ENCODE assay signal across 8 cellular contexts in genomic region chr3:15405448-15406050, GRCh38. TPM values are rescaled to one million over a fixed set of nuclear protein-coding genes. Genes with fewer than 3 reads are reported as not detected.
DNase-seq lines count a peak whose midpoint lies in the region; TF ChIP-seq lines count a peak whose summit lies in the region.

No MANE protein-coding gene starts in this region.

- peak; percentile 40 to 55 for DNase-seq in AML-193 (lab: John Stamatoyannopoulos, UW)
- DNase-seq in GM13977 (ENCODE audit: low spot score): peak; percentile 59
- DNase-seq in M059J (ENCODE audit: low read depth): peak; percentile 57
- peak; percentile 41 for DNase-seq in SKM-1 treated with dmso at 0.1 percent for 144 hours (lab: John Stamatoyannopoulos, UW; ENCODE audit: unreplicated experiment)
- DNase-seq in fibroblast of mammary gland (ENCODE audit: low read depth): peak; percentile 81
- DNase-seq in UCSD-AML1 (lab: John Stamatoyannopoulos, UW; ENCODE audit: unreplicated experiment): no peak
- DNase-seq in NCI-H187 (lab: John Stamatoyannopoulos, UW): no peak

- no peaks in the 10 kb centered on the region for H3K9me3 ChIP-seq in neural cell (ENCODE audit: low read length)

- no peak overlapping the region for H3K27ac ChIP-seq in neural cell (ENCODE audit: low read length)

- H3K4me2 ChIP-seq in neural cell (ENCODE audit: low read length): no peak overlapping the region

- H2AFZ ChIP-seq in neural cell (ENCODE audit: low read depth, low read length): no peak overlapping the region

- no peak overlapping the region for H3K9ac ChIP-seq in neural cell (ENCODE audit: low read length)

- no peaks in the 10 kb centered on the region for H3F3A ChIP-seq in neural cell (ENCODE audit: insufficient read depth, low read length, poor library complexity, severe bottlenecking)

- peak; percentile 65 for TF ChIP-seq RAD21 in neural cell (conservative IDR thresholded peaks at IDR 0.05)

- H3K79me2 ChIP-seq in neural cell (replicated peaks; ENCODE audit: insufficient read depth, low read length): no peaks in the 10 kb centered on the region

- TF ChIP-seq CTCF in GM13977 (IDR thresholded peaks at IDR 0.05; ENCODE audit: extremely low read depth, insufficient read depth, missing control alignments) (peak; percentile 55), fibroblast of mammary gland (conservative IDR thresholded peaks at IDR 0.05; ENCODE audit: control insufficient read depth, insufficient read depth, low read depth, low read length) (peak; percentile 70), neural cell (IDR thresholded peaks at IDR 0.05; ENCODE audit: poor library complexity, severe bottlenecking) (peak; percentile 69)

- no peak overlapping the region for H3K4me3 ChIP-seq in fibroblast of mammary gland (ENCODE audit: control insufficient read depth, low read depth, low read length)
- no peak overlapping the region for H3K4me3 ChIP-seq in neural cell (ENCODE audit: low read length)

- H4K20me1 ChIP-seq in neural cell (ENCODE audit: insufficient read depth): no peaks in the 10 kb centered on the region

- no peaks in the 10 kb centered on the region for H3K9me2 ChIP-seq in neural cell (ENCODE audit: insufficient read depth, low read length)

- H3K36me3 ChIP-seq in neural cell (ENCODE audit: insufficient read depth, low read length): peaks cover 8% of the 10 kb centered on the region

- in situ Hi-C loops in GM13977 (cut with MboI; ENCODE audit: low pct_unique_long_range_greater_than_20kb, low sequenced_read_pairs, unreplicated experiment): loop anchor here (25.0 kb wide), 1 partner anchor 293 kb away; no protein-coding TSS in a partner anchor

- no peaks in the 10 kb centered on the region for H3K27me3 ChIP-seq in neural cell (ENCODE audit: insufficient read depth, low read depth, low read length)

- no peak for TF ChIP-seq EP300 in neural cell (conservative IDR thresholded peaks at IDR 0.05; ENCODE audit: poor library complexity, severe bottlenecking)

TF ChIP-seq in neural cell, 6 proteins besides CTCF, POLR2A, EP300 and RAD21:
- no peak for TF ChIP-seq TAF1 (IDR thresholded peaks at IDR 0.05; ENCODE audit: low read depth)
- TF ChIP-seq SMC3 (conservative IDR thresholded peaks at IDR 0.05; ENCODE audit: poor library complexity): peak; percentile 75
- no peak for TF ChIP-seq EZH2 (IDR thresholded peaks at IDR 0.05; ENCODE audit: borderline replicate concordance, insufficient read depth, low read length, poor library complexity, severe bottlenecking)
- no peak for TF ChIP-seq MXI1 (conservative IDR thresholded peaks at IDR 0.05; ENCODE audit: poor library complexity, severe bottlenecking)
- no peak for TF ChIP-seq POLR2AphosphoS5 (IDR thresholded peaks at IDR 0.05)
TF ChIP-seq in neural cell: peak in this region for 1.

RNA-seq across cellular contexts. Expression of gene METTL6, which starts 21.8 kb away (rescaled TPM):
- total RNA-seq in M059J (2014; rRNA removed; shearing (Covaris generic)): 11.4 and 21.6 TPM in 2 replicates
- polyA plus RNA-seq in neural cell: 53.3 and 60.8 TPM in 2 replicates
- polyA minus RNA-seq in neural cell: 85.5 and 94.3 TPM in 2 replicates

RNA-seq across cellular contexts. Expression of gene EAF1, which starts 21.8 kb away (rescaled TPM):
- total RNA-seq in M059J (2014; rRNA removed; shearing (Covaris generic)): 19.3 and 32.8 TPM in 2 replicates
- 45.4 and 53.1 TPM in 2 replicates for polyA plus RNA-seq in neural cell
- polyA minus RNA-seq in neural cell: 81.8 and 97.6 TPM in 2 replicates

Comparison
In these comparisons a context has a peak if more than half of its experiments do, and no peak if none do; other contexts are left out.
1. DNase-seq: peak in AML-193 (2 of 2), GM13977 (single experiment), M059J (single experiment), SKM-1 treated with dmso at 0.1 percent for 144 hours (single experiment) and fibroblast of mammary gland (single experiment); none in UCSD-AML1 (single experiment) and NCI-H187 (0 of 2).
2. Peak in every context shown above with its lines, with median percentiles within 50 percentile points of each other: CTCF ChIP-seq.